Comparison of ENCODE assay signal across 16 cellular contexts in the genomic region with DNA sequence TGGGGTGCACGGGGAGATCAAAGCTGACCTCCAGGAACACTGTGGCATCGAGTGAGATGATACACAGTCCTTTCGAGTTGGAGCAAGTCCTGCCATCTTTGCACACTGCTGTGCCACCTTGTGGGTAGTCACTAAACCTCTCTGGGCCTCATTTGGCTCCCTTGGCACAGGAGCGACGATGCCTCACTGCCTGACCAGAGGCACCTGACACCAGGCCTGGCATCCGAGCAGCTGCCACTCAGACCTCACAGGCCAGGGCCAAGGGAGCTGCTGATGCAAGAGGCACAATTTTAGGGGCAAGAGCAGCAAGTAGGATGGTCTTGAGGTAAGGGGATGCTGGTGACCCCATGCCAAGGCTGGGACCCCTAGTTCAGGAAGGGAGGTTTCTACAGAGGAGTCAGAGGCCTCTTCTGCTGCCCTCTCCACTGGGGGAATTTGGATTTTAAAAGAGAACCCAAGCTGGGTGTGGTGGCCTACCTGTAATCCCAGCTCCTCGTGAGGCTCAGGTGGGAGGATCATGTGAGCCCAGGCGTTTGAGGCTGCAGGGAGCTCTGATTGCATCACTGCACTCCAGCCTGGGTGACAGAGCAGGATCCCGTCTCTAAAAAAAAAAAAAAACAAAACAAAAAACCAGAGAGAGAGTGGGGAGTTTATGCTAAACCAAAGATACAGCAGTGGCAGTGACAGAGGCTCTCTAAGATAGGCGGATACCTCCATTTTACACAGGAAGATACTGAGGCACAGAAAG. TPM values are rescaled to one million over a fixed set of nuclear protein-coding genes. Genes with fewer than 3 reads are reported as not detected.
DNase-seq lines count a peak whose midpoint lies in the region; ATAC-seq, FAIRE-seq and TF ChIP-seq lines count a peak whose summit lies in the region.
"Had no signal": no experiment of that assay in that cellular context is flagged by ENCODE, and none has a peak within 500 bp of the region (broad histone marks: within the 10 kb centered on the region; RNA-seq: fewer than 3 reads in every experiment).

No MANE protein-coding gene starts in this region.

- TF ChIP-seq POLR2A in HCT116 (IDR thresholded peaks at IDR 0.05; ENCODE audit: borderline replicate concordance, extremely low read depth, insufficient read depth, insufficient read length) (no peak), spleen (IDR thresholded peaks at IDR 0.05) (no peak)

- H3K9ac ChIP-seq in HCT116 (ENCODE audit: low read length) (no peak overlapping the region), keratinocyte (ENCODE audit: control insufficient read depth, extremely low read depth, insufficient read depth, low read length) (peak overlapping the region; percentile 87)

- H3K36me3 ChIP-seq in HCT116 (ENCODE audit: control insufficient read depth in 1 of 2, insufficient read depth in 2 of 2, low read length in 2 of 2): no peaks in the 10 kb centered on the region
- peaks cover 2 to 3% of the 10 kb centered on the region in 2 experiments for H3K36me3 ChIP-seq in keratinocyte (ENCODE audit: control insufficient read depth in 2 of 2, extremely low read depth in 1 of 2, insufficient read depth in 2 of 2, low read length in 2 of 2)
- no peaks in the 10 kb centered on the region for H3K36me3 ChIP-seq in spleen
- no peaks in the 10 kb centered on the region for H3K36me3 ChIP-seq in CD4-positive, alpha-beta memory T cell (ENCODE audit: insufficient read depth, low read length)

- no peaks in the 10 kb centered on the region for H3K9me1 ChIP-seq in keratinocyte (ENCODE audit: control insufficient read depth, extremely low read depth, insufficient read depth, low read length)

- H3K4me2 ChIP-seq in HCT116 (ENCODE audit: low read length): peak overlapping the region; percentile 99
- peak overlapping the region; percentile 94 for H3K4me2 ChIP-seq in keratinocyte (ENCODE audit: control insufficient read depth, extremely low read depth, insufficient read depth, low read depth, low read length)

- H3K27ac ChIP-seq in HCT116 (ENCODE audit: low read depth, low read length) (peak overlapping the region; percentile 44; the same call in 1 of the 2 replicates), keratinocyte (ENCODE audit: control insufficient read depth, insufficient read depth, low read length) (peak overlapping the region; percentile 91), spleen (no peak overlapping the region)
- H3K27ac ChIP-seq in CD4-positive, alpha-beta memory T cell (ENCODE audit: low read depth, low read length): no peak overlapping the region

- RAD21 ChIA-PET in HCT116 (lab: Charles Lee; ENCODE audit: low non-redundant PET in 1 of 2, low total read pairs in 2 of 2, uncharacterized antibody in 2 of 2, unreplicated experiment in 2 of 2): no interaction called here

- TF ChIP-seq CTCF in HCT116 (IDR thresholded peaks at IDR 0.05 in 2 of 3, conservative IDR thresholded peaks at IDR 0.05 in 1 of 3; ENCODE audit: borderline replicate concordance in 1 of 3, insufficient read depth in 1 of 3, low read depth in 2 of 3, low read length in 2 of 3): no peak
- TF ChIP-seq CTCF in keratinocyte (optimal IDR thresholded peaks at IDR 0.05 in 1 of 3, IDR thresholded peaks at IDR 0.05 in 1 of 3, conservative IDR thresholded peaks at IDR 0.05 in 1 of 3; ENCODE audit: extremely low read depth in 1 of 3, insufficient read depth in 2 of 3, low read length in 3 of 3): peak in 1 of 3 experiments; percentile 18
- no peak for TF ChIP-seq CTCF in spleen (IDR thresholded peaks at IDR 0.05 in 8 of 11, conservative IDR thresholded peaks at IDR 0.05 in 3 of 11)

- no peaks in the 10 kb centered on the region for H3K27me3 Mint-ChIP-seq in CD4-positive, alpha-beta memory T cell
- H3K27me3 Mint-ChIP-seq: activated CD4-positive, alpha-beta memory T cell treated with anti-CD3 and anti-CD28 coated beads for 36 hours; stimulated activated naive CD8-positive, alpha-beta T cell treated with anti-CD3 and anti-CD28 coated beads, Interleukin-15, Interleukin-2, amounts not matched to agents 100 ng/mL and 50 ng/mL, for 24 hours had no signal

- ATAC-seq in HCT116 (no peak), GM19324 (IDR thresholded peaks at IDR 0.05; ENCODE audit: low FRiP score, unreplicated experiment) (no peak), HG03175 (IDR thresholded peaks at IDR 0.05; ENCODE audit: unreplicated experiment) (no peak)

- no peaks in the 10 kb centered on the region for H3K79me2 ChIP-seq in HCT116 (ENCODE audit: insufficient read depth, low read length)
- peaks cover 40% of the 10 kb centered on the region for H3K79me2 ChIP-seq in keratinocyte (ENCODE audit: control insufficient read depth, insufficient read depth, low read length)

- BruUV-seq in HCT116 (replicated peaks; lab: Mats Ljungman, UMichigan): no TSS peak

- H3K4me1 Mint-ChIP-seq in CD4-positive, alpha-beta memory T cell: peaks cover 0 to 4% (median 0%) of the 10 kb centered on the region in 4 donors
- H3K4me1 Mint-ChIP-seq: IgD-negative memory B cell had no signal

- H3K4me3 Mint-ChIP-seq in CD4-positive, alpha-beta memory T cell: no peak overlapping the region
- H3K4me3 Mint-ChIP-seq: activated CD4-positive, alpha-beta memory T cell treated with anti-CD3 and anti-CD28 coated beads for 36 hours; activated naive CD4-positive, alpha-beta T cell treated with anti-CD3 and anti-CD28 coated beads, Interleukin-2, amount 10 ng/mL, durations not matched to agents 7 days and 5 days; IgD-negative memory B cell; stimulated activated naive CD8-positive, alpha-beta T cell treated with anti-CD3 and anti-CD28 coated beads, Interleukin-15, Interleukin-2, amounts not matched to agents 100 ng/mL and 50 ng/mL, for 24 hours; T-helper 1 cell treated with Interleukin-12 subunit alpha and Interleukin-12 subunit beta and Interleukin-4 antibody, amounts not matched to agents 30 μg/mL and 1 μg/mL, for 36 hours had no signal

- intact Hi-C loops in HCT116 (cut with micrococcal nuclease): loop anchor here (2.0 kb wide), 1 partner anchor 19 kb away; no protein-coding TSS in a partner anchor
- intact Hi-C loops in spleen (cut with DNase I; ENCODE audit: low total_unique reads): no loop called here
- intact Hi-C loops in CD4-positive, alpha-beta memory T cell (cut with micrococcal nuclease): no loop called here

- no peaks in the 10 kb centered on the region for H3K27me3 ChIP-seq in HCT116 (ENCODE audit: insufficient read depth, low read length)
- no peaks in the 10 kb centered on the region for H3K27me3 ChIP-seq in keratinocyte (ENCODE audit: control insufficient read depth, extremely low read depth, insufficient read depth, low read length)
- peaks cover 0 to 22% (median 0%) of the 10 kb centered on the region in 7 donors for H3K27me3 ChIP-seq in spleen (replicated peaks in 1 of 7)
- no peaks in the 10 kb centered on the region for H3K27me3 ChIP-seq in CD4-positive, alpha-beta memory T cell (ENCODE audit: insufficient read depth, low read length)

- H4K20me1 ChIP-seq in HCT116 (ENCODE audit: insufficient read depth): no peaks in the 10 kb centered on the region
- H4K20me1 ChIP-seq in keratinocyte (ENCODE audit: control insufficient read depth, extremely low read depth, insufficient read depth, low read length): no peaks in the 10 kb centered on the region

- CTCF ChIA-PET in HCT116 (lab: Charles Lee): interaction anchor here (1.2 to 1.5 kb wide), 3 partner anchors 11 to 46 kb away, joined by 3 to 4 read pairs (median 3); no protein-coding TSS in a partner anchor
- CTCF ChIA-PET in CD4-positive, alpha-beta memory T cell (lab: Charles Lee; ENCODE audit: partially characterized antibody): interaction anchor here (1.0 kb wide), 1 partner anchor 45 kb away, joined by 4 read pairs; no protein-coding TSS in a partner anchor

- H3K4me3 ChIP-seq in HCT116 (replicated peaks in 1 of 2; ENCODE audit: low read depth in 1 of 2, low read length in 2 of 2) (no peak overlapping the region), keratinocyte (ENCODE audit: control insufficient read depth in 2 of 3, extremely low read depth in 1 of 3, insufficient read depth in 2 of 3, low read depth in 1 of 3, low read length in 3 of 3) (peak overlapping the region; percentile 69 to 83 (median 80)), spleen (no peak overlapping the region)
- no peak overlapping the region for H3K4me3 ChIP-seq in CD4-positive, alpha-beta memory T cell (ENCODE audit: low read length in 2 of 2)

- H3K36me3 Mint-ChIP-seq in CD4-positive, alpha-beta memory T cell: no peaks in the 10 kb centered on the region
- H3K36me3 Mint-ChIP-seq: activated CD4-positive, alpha-beta memory T cell treated with anti-CD3 and anti-CD28 coated beads for 36 hours; activated naive CD4-positive, alpha-beta T cell treated with anti-CD3 and anti-CD28 coated beads, Interleukin-2, amount 10 ng/mL, durations not matched to agents 7 days and 5 days; IgD-negative memory B cell had no signal

- H2AFZ ChIP-seq in HCT116 (ENCODE audit: low read depth, low read length, poor library complexity, severe bottlenecking) (no peak overlapping the region), keratinocyte (ENCODE audit: control insufficient read depth, low read length) (no peak overlapping the region)

- H3K9me2 ChIP-seq in HCT116 (ENCODE audit: insufficient read depth): no peaks in the 10 kb centered on the region

- no peaks in the 10 kb centered on the region for H3K9me3 Mint-ChIP-seq in CD4-positive, alpha-beta memory T cell
- H3K9me3 Mint-ChIP-seq: activated CD4-positive, alpha-beta memory T cell treated with anti-CD3 and anti-CD28 coated beads for 36 hours; activated naive CD4-positive, alpha-beta T cell treated with anti-CD3 and anti-CD28 coated beads, Interleukin-2, amount 10 ng/mL, durations not matched to agents 7 days and 5 days; IgD-negative memory B cell; stimulated activated naive CD8-positive, alpha-beta T cell treated with anti-CD3 and anti-CD28 coated beads, Interleukin-15, Interleukin-2, amounts not matched to agents 100 ng/mL and 50 ng/mL, for 24 hours; T-helper 1 cell treated with Interleukin-12 subunit alpha and Interleukin-12 subunit beta and Interleukin-4 antibody, amounts not matched to agents 30 μg/mL and 1 μg/mL, for 36 hours had no signal

- POLR2A ChIA-PET in HCT116 (lab: Charles Lee): interaction anchor here (0.6 to 1.0 kb wide), 3 partner anchors 8 to 22 kb away, joined by 3 to 4 read pairs (median 3); no protein-coding TSS in a partner anchor
- POLR2A ChIA-PET in CD4-positive, alpha-beta memory T cell (lab: Charles Lee; ENCODE audit: partially characterized antibody): interaction anchor here (1.6 kb wide), 1 partner anchor 13 kb away, joined by 3 read pairs; no protein-coding TSS in a partner anchor

- H3K9me3 ChIP-seq in HCT116 (ENCODE audit: control insufficient read depth in 1 of 2, insufficient read depth in 1 of 2, low read depth in 1 of 2, low read length in 2 of 2) (no peaks in the 10 kb centered on the region), keratinocyte (ENCODE audit: control insufficient read depth, low read depth, low read length) (no peaks in the 10 kb centered on the region), spleen (no peaks in the 10 kb centered on the region)
- H3K9me3 ChIP-seq in CD4-positive, alpha-beta memory T cell (ENCODE audit: control insufficient read depth in 1 of 2, low read length in 2 of 2): no peaks in the 10 kb centered on the region

- peak overlapping the region in 1 of 7 donors; percentile 48 for H3K27ac Mint-ChIP-seq in CD4-positive, alpha-beta memory T cell
- H3K27ac Mint-ChIP-seq: activated CD4-positive, alpha-beta memory T cell treated with anti-CD3 and anti-CD28 coated beads for 36 hours; activated naive CD4-positive, alpha-beta T cell treated with anti-CD3 and anti-CD28 coated beads, Interleukin-2, amount 10 ng/mL, durations not matched to agents 7 days and 5 days; IgD-negative memory B cell; stimulated activated naive CD8-positive, alpha-beta T cell treated with anti-CD3 and anti-CD28 coated beads, Interleukin-15, Interleukin-2, amounts not matched to agents 100 ng/mL and 50 ng/mL, for 24 hours; T-helper 1 cell treated with Interleukin-12 subunit alpha and Interleukin-12 subunit beta and Interleukin-4 antibody, amounts not matched to agents 30 μg/mL and 1 μg/mL, for 36 hours had no signal

- 69 to 85% (median 76%) methylated on average over 9 to 10 of the region's 10 CpGs for WGBS in spleen, 5 donors

- no peak for TF ChIP-seq RAD21 in HCT116 (IDR thresholded peaks at IDR 0.05; ENCODE audit: low read depth)

- DNase-seq in HCT116 (ENCODE audit: low read depth, low spot score): no peak
- DNase-seq in SW480 (ENCODE audit: low spot score): peak; percentile 74
- DNase-seq in keratinocyte (ENCODE audit: low read depth, low spot score): no peak
- DNase-seq in spleen: peak; percentile 66
- DNase-seq in CD4-positive, alpha-beta memory T cell: no peak
- DNase-seq: activated CD4-positive, alpha-beta memory T cell treated with anti-CD3 and anti-CD28 coated beads for 36 hours; GOT3; stimulated activated CD4-positive, alpha-beta T cell treated with anti-CD3 and anti-CD28 coated beads, Interleukin-4, amount 100 ng/mL, for 24 hours had no signal

- dilution Hi-C loops in keratinocyte (cut with MboI; ENCODE audit: extremely low pct_ligation_motif_present, low sequenced_read_pairs): no loop called here

- peaks cover 53 to 60% of the 10 kb centered on the region in 2 experiments for H3K4me1 ChIP-seq in HCT116 (ENCODE audit: control insufficient read depth in 1 of 2, insufficient read depth in 2 of 2, low read length in 2 of 2)
- peaks cover 61% of the 10 kb centered on the region for H3K4me1 ChIP-seq in keratinocyte (ENCODE audit: control insufficient read depth, extremely low read depth, insufficient read depth, low read length)
- peaks cover 0 to 9% (median 0%) of the 10 kb centered on the region in 6 donors for H3K4me1 ChIP-seq in spleen
- H3K4me1 ChIP-seq in CD4-positive, alpha-beta memory T cell (ENCODE audit: insufficient read depth, low read length): no peaks in the 10 kb centered on the region

- FAIRE-seq in keratinocyte (lab: Jason Lieb, UNC): no peak
- FAIRE-seq: colon, frontal cortex had no signal

RNA-seq across cellular contexts. Expression of gene ADGRG1, which starts 6.7 kb away (rescaled TPM):
- total RNA-seq in HCT116 (2021; ENCODE audit: unreplicated experiment): 36.4 TPM
- 62.7 and 64.5 TPM in 2 replicates for polyA plus RNA-seq in HCT116 (2012)
- 28.4 to 94.9 TPM (median 38.4 TPM) in 3 replicates for polyA plus RNA-seq in keratinocyte
- 47.7 TPM for polyA plus RNA-seq in keratinocyte (2011; ENCODE audit: low read depth)
- 37.4 and 46.7 TPM in 2 replicates for polyA plus RNA-seq in keratinocyte (2011; cell fraction: cytosol; rRNA removed)
- 182 and 187 TPM in 2 replicates for polyA plus RNA-seq in keratinocyte (2011; cell fraction: nucleus; rRNA removed)
- 114 and 163 TPM in 2 replicates for polyA plus RNA-seq in keratinocyte (2012; ENCODE audit: low replicate concordance)
- polyA minus RNA-seq in keratinocyte: 44.0 to 194 TPM (median 63.1 TPM) in 3 replicates
- 65.6 TPM for polyA minus RNA-seq in keratinocyte (2011; cell fraction: cytosol; rRNA and poly(A)+ RNA removed)
- 116 and 131 TPM in 2 replicates for polyA minus RNA-seq in keratinocyte (2011; cell fraction: nucleus; rRNA and poly(A)+ RNA removed)
- total RNA-seq in spleen: 10 to 100 TPM in 4 of 7 donors, 1 to 10 TPM in 3; 6.9 to 23.7 (median 10.5) TPM
- 1 to 10 TPM; 1.0 to 2.7 (median 1.2) TPM for polyA plus RNA-seq in spleen
- total RNA-seq in CD4-positive, alpha-beta memory T cell: under 1 TPM; 0.33 to 0.41 TPM
- polyA plus RNA-seq in CD4-positive, alpha-beta memory T cell: under 1 TPM in 1 of 2 donors, not detected in 1; 0.53 TPM

RNA-seq across cellular contexts. Expression of gene ADGRG3, which starts 46.4 kb away (rescaled TPM):
- not detected for total RNA-seq in HCT116 (2021; ENCODE audit: unreplicated experiment)
- 0.12 TPM in 1 of 2 replicates, not detected in the other for polyA plus RNA-seq in HCT116 (2012)
- polyA plus RNA-seq in keratinocyte: not detected in 3 replicates
- polyA plus RNA-seq in keratinocyte (2011; ENCODE audit: low read depth): not detected
- not detected in 2 replicates for polyA plus RNA-seq in keratinocyte (2011; cell fraction: cytosol; rRNA removed)
- polyA plus RNA-seq in keratinocyte (2011; cell fraction: nucleus; rRNA removed): 0.04 and 0.16 TPM in 2 replicates
- not detected in 2 replicates for polyA plus RNA-seq in keratinocyte (2012; ENCODE audit: low replicate concordance)
- polyA minus RNA-seq in keratinocyte: 0.16 TPM in 1 of 3 replicates, not detected in the others
- polyA minus RNA-seq in keratinocyte (2011; cell fraction: cytosol; rRNA and poly(A)+ RNA removed): not detected
- polyA minus RNA-seq in keratinocyte (2011; cell fraction: nucleus; rRNA and poly(A)+ RNA removed): not detected in 2 replicates
- 100 to 1,000 TPM in 2 of 7 donors, 10 to 100 TPM in 5; 16.6 to 116 (median 34.2) TPM for total RNA-seq in spleen
- 10 to 100 TPM in 1 of 3 donors, 1 to 10 TPM in 2; 2.5 to 15.3 (median 8.5) TPM for polyA plus RNA-seq in spleen
- not detected for total RNA-seq in CD4-positive, alpha-beta memory T cell
- polyA plus RNA-seq in CD4-positive, alpha-beta memory T cell: not detected
- total RNA-seq: activated CD4-positive, alpha-beta memory T cell treated with anti-CD3 and anti-CD28 coated beads for 36 hours; frontal cortex had no signal
- polyA plus RNA-seq: IgD-negative memory B cell had no signal

Comparison
In these comparisons a context has a peak if more than half of its experiments do, and no peak if none do; other contexts are left out.
1. DNase-seq: peak in SW480 (single experiment) and spleen (single experiment); none in HCT116 (single experiment), keratinocyte (single experiment) and CD4-positive, alpha-beta memory T cell (0 of 5).
2. H3K27ac ChIP-seq: peak in HCT116 (single experiment) and keratinocyte (single experiment); none in spleen (0 of 8) and CD4-positive, alpha-beta memory T cell (single experiment).
3. H3K4me3 ChIP-seq: peak in keratinocyte (3 of 3); none in HCT116 (0 of 2), spleen (0 of 8) and CD4-positive, alpha-beta memory T cell (0 of 2).
4. RNA of gene ADGRG1, which starts 6.7 kb away (total RNA-seq): 36.4 TPM in HCT116 (single experiment) and 6.9 to 23.7 TPM in spleen; 0.33 to 0.41 TPM in CD4-positive, alpha-beta memory T cell; every median in the first group is over 4 times any median in the second.
5. RNA of gene ADGRG3, which starts 46.4 kb away (total RNA-seq): 16.6 to 116 TPM in spleen; not detected in HCT116 (single experiment) and not detected in CD4-positive, alpha-beta memory T cell; every median in the first group is over 10 times any median in the second.